23 cellular contexts compared by ENCODE assay signal in the genomic region with DNA sequence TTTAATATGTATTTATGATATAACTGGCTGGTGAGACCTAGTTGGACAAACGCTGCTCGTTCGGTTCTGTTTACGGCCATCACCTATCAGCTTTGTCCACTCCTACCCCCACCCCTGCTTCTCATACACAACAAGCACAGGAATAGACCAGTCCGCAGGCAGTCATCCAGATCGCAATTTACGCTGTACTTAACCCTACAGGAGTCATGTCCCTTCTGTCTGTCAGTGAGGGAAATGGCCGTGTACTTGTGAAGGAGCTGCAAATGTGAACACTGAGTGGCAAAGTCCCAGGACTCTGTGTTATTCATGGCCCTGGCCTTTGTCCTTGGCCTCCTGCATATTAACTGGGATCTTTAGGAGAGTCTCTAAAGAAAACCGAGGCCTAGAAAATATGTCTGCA. TPM values are rescaled to one million over a fixed set of nuclear protein-coding genes. Genes with fewer than 3 reads are reported as not detected.
DNase-seq lines count a peak whose midpoint lies in the region; ATAC-seq lines count a peak whose summit lies in the region.
"Had no signal": no experiment of that assay in that cellular context is flagged by ENCODE, and none has a peak within 500 bp of the region (broad histone marks: within the 10 kb centered on the region; RNA-seq: fewer than 3 reads in every experiment).

No MANE protein-coding gene starts in this region.

- peak overlapping the region; percentile 13 for H2AFZ ChIP-seq in neuron (ENCODE audit: low read depth, low read length)
- H2AFZ ChIP-seq: GM23248 had no signal

- in situ Hi-C loops in G401 (cut with HindIII; ENCODE audit: low sequenced_read_pairs) = no loop called here

- no peaks in the 10 kb centered on the region for H3K27me3 ChIP-seq in neuron (ENCODE audit: insufficient read depth, low read length)
- H3K27me3 ChIP-seq: ascending aorta, BLaER1, esophagus muscularis mucosa, pancreas had no signal

- peaks cover 18% of the 10 kb centered on the region for H3K4me1 ChIP-seq in neuron (ENCODE audit: insufficient read depth, low read length)

- H3K36me3 ChIP-seq in neuron (ENCODE audit: insufficient read depth, low read length) = no peaks in the 10 kb centered on the region
- H3K36me3 ChIP-seq: BLaER1, pancreas had no signal

- intact Hi-C loops in Right ventricle myocardium superior (cut with DNase I) = no loop called here

- no peaks in the 10 kb centered on the region for H3K9me3 ChIP-seq in neuron (ENCODE audit: low read length)
- H3K9me3 ChIP-seq: A549, ascending aorta, BLaER1, esophagus muscularis mucosa, lower lobe of right lung, pancreas had no signal

- DNase-seq in G401 (ENCODE audit: low spot score) (peak; percentile 41), NCI-H2227 treated with DMSO at 0.1 percent for 48 hours (lab: John Stamatoyannopoulos, UW) (peak; percentile 57), Right ventricle myocardium superior (peak; percentile 57), COLO668 (lab: John Stamatoyannopoulos, UW; ENCODE audit: unreplicated experiment) (no peak), LoVo (ENCODE audit: low spot score) (no peak)
- DNase-seq in activated T-cell treated with anti-CD3 and anti-CD28 coated beads, Interleukin-2, amount 50 U/mL, for 1 hour = no peak
- no peak for DNase-seq in stimulated activated CD4-positive, alpha-beta T cell treated with anti-CD3 and anti-CD28 coated beads, Interleukin-4, amount 100 ng/mL, for 24 hours
- DNase-seq: activated B cell treated with CpG ODN at 0.5 μM for 24 hours; activated CD4-positive, alpha-beta memory T cell treated with anti-CD3 and anti-CD28 coated beads, Interleukin-2, amount 10 ng/mL, durations not matched to agents 7 days and 5 days; activated naive CD4-positive, alpha-beta T cell treated with anti-CD3 and anti-CD28 coated beads, Interleukin-2, amount 10 ng/mL, durations not matched to agents 7 days and 5 days; effector memory CD4-positive, alpha-beta T cell; GM23248; lower lobe of right lung; NCI-H1694; pancreas; stimulated activated CD4-positive, alpha-beta T cell treated with anti-CD3 and anti-CD28 coated beads, Interleukin-4, amount 100 ng/mL, for 1 hour had no signal

- ATAC-seq in Right ventricle myocardium superior (ENCODE audit: poor library complexity) = peak; percentile 90
- ATAC-seq: A549, lower lobe of right lung had no signal

- no peak overlapping the region for H3K4me3 ChIP-seq in neuron (ENCODE audit: low read length)
- H3K4me3 ChIP-seq: A549, ascending aorta, BLaER1, esophagus muscularis mucosa, GM23248, lower lobe of right lung, pancreas, skin epidermis had no signal

RNA-seq across cellular contexts. Expression of a gene that starts 7.3 kb away (rescaled TPM):
- 26.5 and 39.9 TPM in 2 replicates for total RNA-seq in G401 (2014; rRNA removed; shearing (Covaris generic))
- total RNA-seq in Right ventricle myocardium superior = 59.0 TPM

RNA-seq across cellular contexts. Expression of a gene that starts 27.2 kb away (rescaled TPM):
- not detected in 2 replicates for total RNA-seq in G401 (2014; rRNA removed; shearing (Covaris generic))
- not detected for total RNA-seq in Right ventricle myocardium superior
- total RNA-seq: activated B cell treated with CpG ODN at 0.5 μM for 24 hours, ascending aorta, GM23248, NCI-H460 had no signal

Comparison
In these comparisons a context has a peak if more than half of its experiments do, and no peak if none do; other contexts are left out.
1. DNase-seq: peak in G401 (single experiment), NCI-H2227 treated with DMSO at 0.1 percent for 48 hours (single experiment) and Right ventricle myocardium superior (single experiment); none in activated T-cell treated with anti-CD3 and anti-CD28 coated beads, Interleukin-2, amount 50 U/mL, for 1 hour (single experiment), COLO668 (single experiment), stimulated activated CD4-positive, alpha-beta T cell treated with anti-CD3 and anti-CD28 coated beads, Interleukin-4, amount 100 ng/mL, for 24 hours (single experiment) and LoVo (single experiment).